16 cellular contexts compared by ENCODE assay signal in genomic region chr3:38133209-38133556, GRCh38. TPM values are rescaled to one million over a fixed set of nuclear protein-coding genes. Genes with fewer than 3 reads are reported as not detected.
DNase-seq lines count a peak whose midpoint lies in the region; ATAC-seq and TF ChIP-seq lines count a peak whose summit lies in the region.
"Had no signal": no experiment of that assay in that cellular context is flagged by ENCODE, and none has a peak within 500 bp of the region (broad histone marks: within the 10 kb centered on the region; RNA-seq: fewer than 3 reads in every experiment).

No MANE protein-coding gene starts in this region.

- peaks cover 28% of the 10 kb centered on the region for H3K36me3 Mint-ChIP-seq in CD4-positive, CD25-positive, alpha-beta regulatory T cell
- H3K36me3 Mint-ChIP-seq in glutamatergic neuron (ENCODE audit: unreplicated experiment) (no peaks in the 10 kb centered on the region), osteocyte (ENCODE audit: unreplicated experiment) (peaks cover 27% of the 10 kb centered on the region)
- peaks cover 53% of the 10 kb centered on the region for H3K36me3 Mint-ChIP-seq in activated CD4-positive, alpha-beta T cell treated with anti-CD3 and anti-CD28 coated beads, Interleukin-2, amount 10 ng/mL, durations not matched to agents 24 days and 14 days (ENCODE audit: low read depth)

- no peak for TF ChIP-seq CTCF in OCI-LY7 (conservative IDR thresholded peaks at IDR 0.05; ENCODE audit: low read length)
- TF ChIP-seq CTCF in glutamatergic neuron (IDR thresholded peaks at IDR 0.05; ENCODE audit: partially characterized antibody, unreplicated experiment), result no peak
- TF ChIP-seq CTCF in osteocyte (IDR thresholded peaks at IDR 0.05), result no peak

- H4K20me1 ChIP-seq in OCI-LY7 (ENCODE audit: insufficient read depth, low read length), result no peaks in the 10 kb centered on the region; the same call in 1 of the 2 replicates

- H2AFZ ChIP-seq in OCI-LY7 (ENCODE audit: low read length), result no peak overlapping the region

- no peak for ATAC-seq in CD4-positive, CD25-positive, alpha-beta regulatory T cell (ENCODE audit: low read depth in 2 of 2)
- no peak for ATAC-seq in GM21526 (IDR thresholded peaks at IDR 0.05; ENCODE audit: low FRiP score, unreplicated experiment)
- ATAC-seq: SK-N-SH treated with all-trans-retinoic acid at 6 μM for 48 hours had no signal

- no peak overlapping the region for H3K4me2 ChIP-seq in OCI-LY7 (ENCODE audit: low read length)

- peaks cover 30% of the 10 kb centered on the region for H3K4me1 ChIP-seq in CD4-positive, CD25-positive, alpha-beta regulatory T cell (ENCODE audit: control insufficient read depth, insufficient read depth, low read length, poor library complexity, severe bottlenecking)
- peaks cover 20% of the 10 kb centered on the region for H3K4me1 ChIP-seq in OCI-LY7 (ENCODE audit: insufficient read depth, low read length, poor library complexity, severe bottlenecking)

- peaks cover 10% of the 10 kb centered on the region; the same call in 1 of the 2 replicates for H3K79me2 ChIP-seq in OCI-LY7 (ENCODE audit: insufficient read depth, low read depth, low read length)

- H3K27ac Mint-ChIP-seq in CD4-positive, CD25-positive, alpha-beta regulatory T cell, result peak overlapping the region in 2 of 3 donors; percentile 6 to 38
- H3K27ac Mint-ChIP-seq in glutamatergic neuron (ENCODE audit: unreplicated experiment) (no peak overlapping the region), osteocyte (ENCODE audit: unreplicated experiment) (no peak overlapping the region)
- H3K27ac Mint-ChIP-seq in activated CD4-positive, alpha-beta T cell treated with anti-CD3 and anti-CD28 coated beads, Interleukin-2, amount 10 ng/mL, durations not matched to agents 24 days and 14 days, result no peak overlapping the region

- H3K4me1 Mint-ChIP-seq in CD4-positive, CD25-positive, alpha-beta regulatory T cell, result peaks cover 9 to 68% (median 41%) of the 10 kb centered on the region in 4 donors
- H3K4me1 Mint-ChIP-seq in glutamatergic neuron (ENCODE audit: low read depth, unreplicated experiment) (peaks cover 23% of the 10 kb centered on the region), osteocyte (ENCODE audit: unreplicated experiment) (peaks cover 22% of the 10 kb centered on the region)
- peaks cover 41% of the 10 kb centered on the region for H3K4me1 Mint-ChIP-seq in activated CD4-positive, alpha-beta T cell treated with anti-CD3 and anti-CD28 coated beads, Interleukin-2, amount 10 ng/mL, durations not matched to agents 24 days and 14 days

- no peak overlapping the region for H3K4me3 ChIP-seq in CD4-positive, CD25-positive, alpha-beta regulatory T cell (ENCODE audit: low read depth, low read length)
- H3K4me3 ChIP-seq in OCI-LY7 (ENCODE audit: low read depth, low read length, poor library complexity, severe bottlenecking), result no peak overlapping the region
- H3K4me3 ChIP-seq: lung had no signal

- BruUV-seq in OCI-LY7 (replicated peaks; lab: Mats Ljungman, UMichigan), result TSS peak; percentile 20

- no peaks in the 10 kb centered on the region for H3K9me3 Mint-ChIP-seq in CD4-positive, CD25-positive, alpha-beta regulatory T cell
- H3K9me3 Mint-ChIP-seq in glutamatergic neuron (ENCODE audit: unreplicated experiment) (peaks cover 14% of the 10 kb centered on the region), osteocyte (ENCODE audit: unreplicated experiment) (no peaks in the 10 kb centered on the region)
- H3K9me3 Mint-ChIP-seq in activated CD4-positive, alpha-beta T cell treated with anti-CD3 and anti-CD28 coated beads, Interleukin-2, amount 10 ng/mL, durations not matched to agents 24 days and 14 days, result no peaks in the 10 kb centered on the region

- peaks cover 52% of the 10 kb centered on the region for H3K36me3 ChIP-seq in CD4-positive, CD25-positive, alpha-beta regulatory T cell (ENCODE audit: control insufficient read depth, insufficient read depth, low read length)
- H3K36me3 ChIP-seq in OCI-LY7 (ENCODE audit: insufficient read depth, low read length), result peaks cover 54% of the 10 kb centered on the region

- POLR2A ChIA-PET in OCI-LY7 (lab: Charles Lee), result no interaction called here

- DNase-seq in CD4-positive, CD25-positive, alpha-beta regulatory T cell, result no peak
- DNase-seq in OCI-LY7 (ENCODE audit: low spot score) (no peak), glutamatergic neuron (no peak), osteocyte (ENCODE audit: extremely low spot score, unreplicated experiment) (peak; percentile 17), cerebellum (ENCODE audit: low spot score) (no peak)
- DNase-seq in activated CD8-positive, alpha-beta memory T cell treated with anti-CD3 and anti-CD28 coated beads for 24 hours, result no peak
- DNase-seq in activated CD4-positive, alpha-beta T cell treated with anti-CD3 and anti-CD28 coated beads, Interleukin-2, amount 10 ng/mL, durations not matched to agents 24 days and 14 days, result no peak
- DNase-seq: cortex of kidney, erythroblast, IMR-90, NCI-H2081, NCI-H524, substantia nigra had no signal

- no peak overlapping the region for H3K27ac ChIP-seq in CD4-positive, CD25-positive, alpha-beta regulatory T cell (ENCODE audit: insufficient read depth, low read length, poor library complexity, severe bottlenecking)
- H3K27ac ChIP-seq in OCI-LY7 (ENCODE audit: low read depth, low read length, poor library complexity, severe bottlenecking), result no peak overlapping the region

- peak overlapping the region in 2 of 4 donors; percentile 44 to 50 for H3K4me3 Mint-ChIP-seq in CD4-positive, CD25-positive, alpha-beta regulatory T cell
- H3K4me3 Mint-ChIP-seq in glutamatergic neuron (ENCODE audit: unreplicated experiment) (peak overlapping the region; percentile 38), osteocyte (ENCODE audit: unreplicated experiment) (no peak overlapping the region)
- H3K4me3 Mint-ChIP-seq in activated CD4-positive, alpha-beta T cell treated with anti-CD3 and anti-CD28 coated beads, Interleukin-2, amount 10 ng/mL, durations not matched to agents 24 days and 14 days, result no peak overlapping the region

- CTCF ChIA-PET in OCI-LY7 (lab: Charles Lee; ENCODE audit: unreplicated experiment), result no interaction called here

- no peaks in the 10 kb centered on the region for H3K9me3 ChIP-seq in CD4-positive, CD25-positive, alpha-beta regulatory T cell (ENCODE audit: control insufficient read depth in 2 of 2, low read length in 2 of 2)
- H3K9me3 ChIP-seq in OCI-LY7 (ENCODE audit: low read length), result no peaks in the 10 kb centered on the region

- intact Hi-C loops in OCI-LY7 (cut with micrococcal nuclease; ENCODE audit: unreplicated experiment), result no loop called here
- intact Hi-C loops in activated CD4-positive, alpha-beta T cell treated with anti-CD3 and anti-CD28 coated beads, Interleukin-2, amount 10 ng/mL, durations not matched to agents 24 days and 14 days (cut with micrococcal nuclease), result no loop called here

- no peaks in the 10 kb centered on the region for H3K27me3 Mint-ChIP-seq in CD4-positive, CD25-positive, alpha-beta regulatory T cell
- H3K27me3 Mint-ChIP-seq in glutamatergic neuron (ENCODE audit: unreplicated experiment), result peaks cover 13% of the 10 kb centered on the region
- H3K27me3 Mint-ChIP-seq in osteocyte (ENCODE audit: unreplicated experiment), result no peaks in the 10 kb centered on the region
- H3K27me3 Mint-ChIP-seq in activated CD4-positive, alpha-beta T cell treated with anti-CD3 and anti-CD28 coated beads, Interleukin-2, amount 10 ng/mL, durations not matched to agents 24 days and 14 days, result no peaks in the 10 kb centered on the region

- no peaks in the 10 kb centered on the region for H3K27me3 ChIP-seq in CD4-positive, CD25-positive, alpha-beta regulatory T cell (ENCODE audit: control insufficient read depth, insufficient read depth, low read length)

- no peaks in the 10 kb centered on the region for H3K9me2 ChIP-seq in OCI-LY7 (ENCODE audit: insufficient read depth, low read length)

RNA-seq across cellular contexts. Expression of gene ACAA1, which starts 3.7 kb away (rescaled TPM):
- 80.7 TPM for total RNA-seq in CD4-positive, CD25-positive, alpha-beta regulatory T cell
- 10 to 100 TPM; 55.6 to 79.3 (median 67.2) TPM for polyA plus RNA-seq in CD4-positive, CD25-positive, alpha-beta regulatory T cell
- total RNA-seq in OCI-LY7 (2014; rRNA removed; shearing (Covaris generic)), result 13.3 and 13.9 TPM in 2 replicates
- total RNA-seq in OCI-LY7 (2022) (45.3 and 50.3 TPM in 2 replicates), glutamatergic neuron (ENCODE audit: unreplicated experiment) (89.8 TPM), osteocyte (60.3 and 62.0 TPM in 2 replicates), cerebellum (22.4 TPM)
- 68.7 and 71.6 TPM in 2 replicates for total RNA-seq in activated CD4-positive, alpha-beta T cell treated with anti-CD3 and anti-CD28 coated beads, Interleukin-2, amount 10 ng/mL, durations not matched to agents 24 days and 14 days

RNA-seq across cellular contexts. Expression of gene MYD88, which starts 5.3 kb away (rescaled TPM):
- total RNA-seq in CD4-positive, CD25-positive, alpha-beta regulatory T cell, result 49.9 TPM
- polyA plus RNA-seq in CD4-positive, CD25-positive, alpha-beta regulatory T cell, result 100 to 1,000 TPM; 114 to 184 (median 139) TPM
- 8.8 and 16.3 TPM in 2 replicates for total RNA-seq in OCI-LY7 (2014; rRNA removed; shearing (Covaris generic))
- total RNA-seq in OCI-LY7 (2022), result 28.6 and 29.4 TPM in 2 replicates
- total RNA-seq in glutamatergic neuron (ENCODE audit: unreplicated experiment), result 58.0 TPM
- 13.3 TPM in 2 replicates for total RNA-seq in osteocyte
- total RNA-seq in cerebellum, result 3.4 TPM
- total RNA-seq in activated CD4-positive, alpha-beta T cell treated with anti-CD3 and anti-CD28 coated beads, Interleukin-2, amount 10 ng/mL, durations not matched to agents 24 days and 14 days, result 32.0 and 36.9 TPM in 2 replicates

RNA-seq across cellular contexts. Expression of gene OXSR1, which starts 32.2 kb away (rescaled TPM):
- total RNA-seq in CD4-positive, CD25-positive, alpha-beta regulatory T cell, result 62.3 TPM
- 10 to 100 TPM; 12.6 to 19.3 (median 16.1) TPM for polyA plus RNA-seq in CD4-positive, CD25-positive, alpha-beta regulatory T cell
- 21.4 and 22.4 TPM in 2 replicates for total RNA-seq in OCI-LY7 (2014; rRNA removed; shearing (Covaris generic))
- 42.7 and 43.7 TPM in 2 replicates for total RNA-seq in OCI-LY7 (2022)
- 80.7 TPM for total RNA-seq in glutamatergic neuron (ENCODE audit: unreplicated experiment)
- total RNA-seq in osteocyte, result 55.7 and 57.8 TPM in 2 replicates
- total RNA-seq in cerebellum, result 45.1 TPM
- total RNA-seq in activated CD4-positive, alpha-beta T cell treated with anti-CD3 and anti-CD28 coated beads, Interleukin-2, amount 10 ng/mL, durations not matched to agents 24 days and 14 days, result 56.4 and 58.3 TPM in 2 replicates

Comparison
In these comparisons a context has a peak if more than half of its experiments do, and no peak if none do; other contexts are left out.
1. H3K27ac Mint-ChIP-seq: peak in CD4-positive, CD25-positive, alpha-beta regulatory T cell (2 of 3); none in glutamatergic neuron (single experiment), osteocyte (single experiment) and activated CD4-positive, alpha-beta T cell treated with anti-CD3 and anti-CD28 coated beads, Interleukin-2, amount 10 ng/mL, durations not matched to agents 24 days and 14 days (single experiment).